In genomic region chr4:105496899-105497298, GRCh38 we compare ENCODE assay signal across 18 cellular contexts. TPM values are rescaled to one million over a fixed set of nuclear protein-coding genes. Genes with fewer than 3 reads are reported as not detected.
DNase-seq lines count a peak whose midpoint lies in the region; ATAC-seq, FAIRE-seq and TF ChIP-seq lines count a peak whose summit lies in the region.
"Had no signal": no experiment of that assay in that cellular context is flagged by ENCODE, and none has a peak within 500 bp of the region (broad histone marks: within the 10 kb centered on the region; RNA-seq: fewer than 3 reads in every experiment).

No MANE protein-coding gene starts in this region.

- no peak overlapping the region for H3K27ac ChIP-seq in VCaP
- H3K27ac ChIP-seq in HepG2 (ENCODE audit: extremely low read length, insufficient read depth, low read length), result no peak overlapping the region
- H3K27ac ChIP-seq: parathyroid adenoma, Peyer's patch had no signal

- H3K4me2 ChIP-seq in HepG2 (ENCODE audit: low read depth, low read length), result no peak overlapping the region

- no peaks in the 10 kb centered on the region for H3K36me3 ChIP-seq in HepG2 (replicated peaks in 1 of 2; ENCODE audit: control insufficient read depth in 1 of 2, insufficient read depth in 2 of 2, low read length in 2 of 2)
- H3K36me3 ChIP-seq: Peyer's patch had no signal

- no peaks in the 10 kb centered on the region for H3K9me3 ChIP-seq in HepG2 (ENCODE audit: low read length)
- H3K9me3 ChIP-seq: Peyer's patch had no signal

- no peak overlapping the region for H3K4me3 ChIP-seq in HepG2 (replicated peaks in 1 of 3; ENCODE audit: insufficient read depth in 1 of 3, low read depth in 2 of 3, low read length in 3 of 3)
- H3K4me3 ChIP-seq: Peyer's patch had no signal

- TF ChIP-seq RAD21 in HepG2 (CRISPR knock-in tag; IDR thresholded peaks at IDR 0.05), result no peak

- H3K4me1 ChIP-seq in HepG2 (ENCODE audit: insufficient read depth, low read length), result no peaks in the 10 kb centered on the region
- H3K4me1 ChIP-seq: parathyroid adenoma, Peyer's patch had no signal

- H2AFZ ChIP-seq in HepG2 (ENCODE audit: low read length), result no peak overlapping the region
- H2AFZ ChIP-seq: parathyroid adenoma had no signal

- H3K27me3 ChIP-seq in HepG2 (ENCODE audit: control insufficient read depth in 1 of 2, insufficient read depth in 2 of 2, low read length in 2 of 2), result no peaks in the 10 kb centered on the region
- H3K27me3 ChIP-seq: Peyer's patch had no signal

- CTCF ChIA-PET in GM10248 (lab: Yijun Ruan, JAX), result interaction anchor here (0.8 to 2.1 kb wide), 10 partner anchors 9 to 429 kb away, joined by 3 to 9 read pairs (median 4); partner anchors contain the start of gene PPA2
- CTCF ChIA-PET in HepG2 (lab: Yijun Ruan, JAX; ENCODE audit: low intra/inter-chr PET ratio, low total read pairs), result no interaction called here

- no peak for DNase-seq in GM10248 (ENCODE audit: extremely low spot score)
- DNase-seq in HK-2 (ENCODE audit: unreplicated experiment), result peak; percentile 7
- no peak for DNase-seq in HepG2 (ENCODE audit: low spot score)
- DNase-seq in GM19238 (ENCODE audit: insufficient read length, low spot score), result no peak
- no peak for DNase-seq in T-helper 9 cell
- no peak for DNase-seq in retina
- DNase-seq: activated naive CD4-positive, alpha-beta T cell; CD8-positive, alpha-beta T cell; HCEC 1CT; NCI-H2171; Peyer's patch; stimulated activated CD8-positive, alpha-beta memory T cell treated with anti-CD3 and anti-CD28 coated beads, Interleukin-4, amount 100 ng/mL, for 48 hours; T1000; trophoblast cell had no signal

- POLR2A ChIA-PET in GM10248 (lab: Yijun Ruan, JAX) (no interaction called here), HepG2 (lab: Yijun Ruan, JAX) (no interaction called here)

- intact Hi-C loops in HepG2 (cut with micrococcal nuclease; ENCODE audit: unreplicated experiment), result loop anchor here (1.0 kb wide), 1 partner anchor 218 kb away; no protein-coding TSS in a partner anchor

- no peak overlapping the region for H3K9ac ChIP-seq in HepG2 (ENCODE audit: insufficient read depth, low read depth, low read length)
- H3K9ac ChIP-seq: parathyroid adenoma had no signal

- TF ChIP-seq CTCF in GM10248 (IDR thresholded peaks at IDR 0.05; ENCODE audit: control extremely low read depth, extremely low read depth, low read depth, missing control alignments) (peak; percentile 15), VCaP (conservative IDR thresholded peaks at IDR 0.05) (peak; percentile 67), HepG2 (CRISPR knock-in tag; IDR thresholded peaks at IDR 0.05) (no peak)

- no peaks in the 10 kb centered on the region for H3K79me2 ChIP-seq in HepG2 (ENCODE audit: insufficient read depth, low read length)
- H3K79me2 ChIP-seq: parathyroid adenoma had no signal

- no peak for TF ChIP-seq EP300 in HepG2 (IDR thresholded peaks at IDR 0.05; ENCODE audit: low read depth in 2 of 2, low read length in 2 of 2)
- no peak for TF ChIP-seq EP300 in HepG2 (CRISPR knock-in tag; IDR thresholded peaks at IDR 0.05; ENCODE audit: borderline replicate concordance)

- in situ Hi-C loops in HepG2 (cut with HindIII; ENCODE audit: extremely low pct_ligation_motif_present, low pct_unique_long_range_greater_than_20kb), result no loop called here

- H4K20me1 ChIP-seq in HepG2 (ENCODE audit: insufficient read depth, low read length), result no peaks in the 10 kb centered on the region

- no TSS peak for BruUV-seq in HepG2 (replicated peaks; lab: Mats Ljungman, UMichigan)

- no peak for FAIRE-seq in HepG2 (lab: Jason Lieb, UNC)

- ATAC-seq in HepG2 (peak; percentile 38; the same call in 1 of the 3 replicates), GM19452 (IDR thresholded peaks at IDR 0.05; ENCODE audit: unreplicated experiment) (no peak)
- ATAC-seq: CD8-positive, alpha-beta T cell had no signal

- no peak for TF ChIP-seq POLR2A in HepG2 (IDR thresholded peaks at IDR 0.05; ENCODE audit: insufficient read depth in 1 of 2, low read depth in 2 of 2, low read length in 2 of 2)

- 0% methylated on average over 2 of the region's 2 CpGs for WGBS in HepG2 (ENCODE audit: low lambda C conversion rate)

TF ChIP-seq in HepG2, 621 proteins besides CTCF, POLR2A, EP300 and RAD21:
- peak; percentile 22 for TF ChIP-seq STAG1 (CRISPR knock-in tag; IDR thresholded peaks at IDR 0.05)
- TF ChIP-seq ZNF18 (CRISPR knock-in tag; IDR thresholded peaks at IDR 0.05; ENCODE audit: insufficient replicate concordance), result no peak
- TF ChIP-seq SRF (IDR thresholded peaks at IDR 0.05; ENCODE audit: low read depth, low read length), result no peak

RNA-seq across cellular contexts. Expression of gene PPA2, which starts 23.0 kb away (rescaled TPM):
- total RNA-seq in HepG2 (2016; rRNA removed; fragmentation: Illumina TruSeq; extraction: Trizol), result 70.6 and 115 TPM in 2 replicates
- total RNA-seq in HepG2 (2016; cell fraction: cytosol; rRNA removed; fragmentation: Illumina TruSeq; extraction: Trizol; ENCODE audit: low read depth), result 24.6 and 24.8 TPM in 2 replicates
- total RNA-seq in HepG2 (2016; cell fraction: insoluble cytoplasmic fraction; rRNA removed; fragmentation: Illumina TruSeq; extraction: Trizol), result 69.7 and 111 TPM in 2 replicates
- total RNA-seq in HepG2 (2016; cell fraction: membrane; rRNA removed; fragmentation: Illumina TruSeq; extraction: Trizol), result 32.2 and 33.8 TPM in 2 replicates
- total RNA-seq in HepG2 (2016; cell fraction: nucleus; rRNA removed; fragmentation: Illumina TruSeq; extraction: Trizol), result 56.8 and 65.8 TPM in 2 replicates
- 30.4 and 44.2 TPM in 2 replicates for polyA plus RNA-seq in HepG2 (2011; rRNA removed)
- polyA plus RNA-seq in HepG2 (2011; cell fraction: cytosol; rRNA removed), result 21.1 and 23.7 TPM in 2 replicates
- 22.6 and 27.9 TPM in 2 replicates for polyA plus RNA-seq in HepG2 (2011; cell fraction: nucleus; rRNA removed)
- 27.0 and 31.7 TPM in 2 replicates for polyA plus RNA-seq in HepG2 (2012)
- polyA plus RNA-seq in HepG2 (2016; cell fraction: cytosol; fragmentation: Illumina TruSeq; extraction: Trizol; ENCODE audit: low read depth), result 21.8 and 22.0 TPM in 2 replicates
- polyA plus RNA-seq in HepG2 (2016; cell fraction: insoluble cytoplasmic fraction; fragmentation: Illumina TruSeq; extraction: Trizol; ENCODE audit: low read depth), result 89.5 and 107 TPM in 2 replicates
- 25.6 TPM in 2 replicates for polyA plus RNA-seq in HepG2 (2016; cell fraction: membrane; fragmentation: Illumina TruSeq; extraction: Trizol; ENCODE audit: low read depth)
- 42.7 and 46.9 TPM in 2 replicates for polyA plus RNA-seq in HepG2 (2016; cell fraction: nucleus; fragmentation: Illumina TruSeq; extraction: Trizol; ENCODE audit: insufficient read depth, low read depth)
- polyA minus RNA-seq in HepG2 (2011; rRNA and poly(A)+ RNA removed; ENCODE audit: low replicate concordance), result 40.9 and 61.3 TPM in 2 replicates
- polyA minus RNA-seq in HepG2 (2011; cell fraction: cytosol; rRNA and poly(A)+ RNA removed), result 22.9 and 50.5 TPM in 2 replicates
- 103 and 129 TPM in 2 replicates for polyA minus RNA-seq in HepG2 (2011; cell fraction: nucleus; rRNA and poly(A)+ RNA removed)

RNA-seq across cellular contexts. Expression of gene ARHGEF38, which starts 55.5 kb away (rescaled TPM):
- not detected in 2 replicates for total RNA-seq in HepG2 (2016; rRNA removed; fragmentation: Illumina TruSeq; extraction: Trizol)
- total RNA-seq in HepG2 (2016; cell fraction: cytosol; rRNA removed; fragmentation: Illumina TruSeq; extraction: Trizol; ENCODE audit: low read depth), result not detected in 2 replicates
- not detected in 2 replicates for total RNA-seq in HepG2 (2016; cell fraction: insoluble cytoplasmic fraction; rRNA removed; fragmentation: Illumina TruSeq; extraction: Trizol)
- not detected in 2 replicates for total RNA-seq in HepG2 (2016; cell fraction: membrane; rRNA removed; fragmentation: Illumina TruSeq; extraction: Trizol)
- total RNA-seq in HepG2 (2016; cell fraction: nucleus; rRNA removed; fragmentation: Illumina TruSeq; extraction: Trizol), result not detected in 2 replicates
- polyA plus RNA-seq in HepG2 (2011; rRNA removed), result not detected in 2 replicates
- not detected in 2 replicates for polyA plus RNA-seq in HepG2 (2011; cell fraction: cytosol; rRNA removed)
- not detected in 2 replicates for polyA plus RNA-seq in HepG2 (2011; cell fraction: nucleus; rRNA removed)
- not detected in 2 replicates for polyA plus RNA-seq in HepG2 (2012)
- polyA plus RNA-seq in HepG2 (2016; cell fraction: cytosol; fragmentation: Illumina TruSeq; extraction: Trizol; ENCODE audit: low read depth), result not detected in 2 replicates
- not detected in 2 replicates for polyA plus RNA-seq in HepG2 (2016; cell fraction: insoluble cytoplasmic fraction; fragmentation: Illumina TruSeq; extraction: Trizol; ENCODE audit: low read depth)
- not detected in 2 replicates for polyA plus RNA-seq in HepG2 (2016; cell fraction: membrane; fragmentation: Illumina TruSeq; extraction: Trizol; ENCODE audit: low read depth)
- not detected in 2 replicates for polyA plus RNA-seq in HepG2 (2016; cell fraction: nucleus; fragmentation: Illumina TruSeq; extraction: Trizol; ENCODE audit: insufficient read depth, low read depth)
- not detected in 2 replicates for polyA minus RNA-seq in HepG2 (2011; rRNA and poly(A)+ RNA removed; ENCODE audit: low replicate concordance)
- polyA minus RNA-seq in HepG2 (2011; cell fraction: cytosol; rRNA and poly(A)+ RNA removed), result not detected in 2 replicates
- not detected in 2 replicates for polyA minus RNA-seq in HepG2 (2011; cell fraction: nucleus; rRNA and poly(A)+ RNA removed)
- total RNA-seq: CD8-positive, alpha-beta T cell; mesenteric fat pad had no signal
